ENCODE assay signal across 11 cellular contexts in genomic region chr10:13865758-13866491, GRCh38.
DNase-seq lines count a peak whose midpoint lies in the region; ATAC-seq, FAIRE-seq and TF ChIP-seq lines count a peak whose summit lies in the region.
"Had no signal": no experiment of that assay in that cellular context is flagged by ENCODE, and none has a peak within 500 bp of the region (broad histone marks: within the 10 kb centered on the region; RNA-seq: fewer than 3 reads in every experiment).

No MANE protein-coding gene starts in this region.

- no peak for TF ChIP-seq CTCF in brain microvascular endothelial cell (IDR thresholded peaks at IDR 0.05; ENCODE audit: low read depth, low read length, missing control alignments)

- peak; percentile 27 for ATAC-seq in Right ventricle myocardium superior (ENCODE audit: poor library complexity)
- ATAC-seq in Right ventricle myocardium inferior: no peak

- intact Hi-C loops in Right ventricle myocardium superior (cut with DNase I): no loop called here
- intact Hi-C loops in Right ventricle myocardium inferior (cut with DNase I): no loop called here

- peak overlapping the region; percentile 67 for H3K27ac ChIP-seq in brain microvascular endothelial cell

- H3K36me3 ChIP-seq in brain microvascular endothelial cell (replicated peaks): no peaks in the 10 kb centered on the region
- H3K36me3 ChIP-seq: thyroid gland had no signal

- H3K27me3 ChIP-seq in brain microvascular endothelial cell (replicated peaks): no peaks in the 10 kb centered on the region
- H3K27me3 ChIP-seq: thyroid gland had no signal

- in situ Hi-C loops in brain microvascular endothelial cell (cut with HindIII; ENCODE audit: low pct_ligation_motif_present, low sequenced_read_pairs): no loop called here

- peak; percentile 90 for FAIRE-seq in urothelium cell line (lab: Jason Lieb, UNC)

- no peak overlapping the region for H3K4me3 ChIP-seq in brain microvascular endothelial cell (ENCODE audit: low read depth, low read length)
- H3K4me3 ChIP-seq: thyroid gland had no signal

- DNase-seq in Right ventricle myocardium superior (no peak), Right ventricle myocardium inferior (ENCODE audit: missing footprints) (no peak), brain microvascular endothelial cell (peak; percentile 80), iPS DF 4.7 (ENCODE audit: extremely low read depth, low spot score) (peak; percentile 62), urothelium cell line (ENCODE audit: low spot score) (peak; percentile 86), occipital lobe (lab: John Stamatoyannopoulos, UW) (no peak), amygdala (lab: John Stamatoyannopoulos, UW) (no peak), NCI-H146 treated with DMSO at 0.1 percent for 48 hours (lab: John Stamatoyannopoulos, UW; ENCODE audit: unreplicated experiment) (no peak)
- DNase-seq: NCI-H2171 treated with DMSO at 0.1 percent for 48 hours; stimulated activated CD4-positive, alpha-beta T cell treated with anti-CD3 and anti-CD28 coated beads, Interleukin-2, amount 100 ng/mL, for 24 hours; thyroid gland had no signal

Comparison
In these comparisons a context has a peak if more than half of its experiments do, and no peak if none do; other contexts are left out.
1. DNase-seq: peak in brain microvascular endothelial cell (single experiment), iPS DF 4.7 (single experiment) and urothelium cell line (single experiment); none in Right ventricle myocardium superior (single experiment), Right ventricle myocardium inferior (single experiment), occipital lobe (single experiment), amygdala (0 of 56) and NCI-H146 treated with DMSO at 0.1 percent for 48 hours (single experiment).